ENCODE assay signal across 18 cellular contexts in the genomic region with DNA sequence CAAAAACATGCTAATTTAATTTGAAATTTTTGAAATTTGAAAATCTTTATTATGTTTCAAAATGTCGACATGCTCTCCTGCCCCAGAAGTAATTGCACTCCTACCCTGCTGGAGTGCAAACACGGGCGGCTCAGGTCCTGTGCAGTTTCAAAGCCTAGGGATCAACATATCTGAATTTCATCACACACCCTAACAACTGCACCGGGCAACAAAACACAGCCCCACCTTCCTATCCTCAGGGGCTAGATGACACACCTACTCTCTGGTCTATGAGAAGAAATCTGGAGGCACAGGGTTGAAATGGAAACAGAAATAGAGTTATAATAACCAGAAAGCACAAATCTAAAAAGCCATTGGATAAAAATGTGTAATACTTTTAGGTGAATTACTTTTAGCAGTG.
DNase-seq lines count a peak whose midpoint lies in the region; ATAC-seq and TF ChIP-seq lines count a peak whose summit lies in the region.
"Had no signal": no experiment of that assay in that cellular context is flagged by ENCODE, and none has a peak within 500 bp of the region (broad histone marks: within the 10 kb centered on the region; RNA-seq: fewer than 3 reads in every experiment).

No MANE protein-coding gene starts in this region.

- H3K4me1 Mint-ChIP-seq in CD4-positive, CD25-positive, alpha-beta regulatory T cell: peaks cover 10 to 34% (median 22%) of the 10 kb centered on the region in 4 donors
- peaks cover 39% of the 10 kb centered on the region for H3K4me1 Mint-ChIP-seq in mesothelial cell of epicardium
- H3K4me1 Mint-ChIP-seq in activated CD4-positive, alpha-beta memory T cell treated with anti-CD3 and anti-CD28 coated beads, Interleukin-2, amount 10 ng/mL, durations not matched to agents 7 days and 5 days: peaks cover 26% of the 10 kb centered on the region

- H3K4me3 ChIP-seq in CD4-positive, CD25-positive, alpha-beta regulatory T cell (ENCODE audit: low read depth, low read length): no peak overlapping the region
- no peak overlapping the region for H3K4me3 ChIP-seq in HEK293 (ENCODE audit: low read depth, low read length)
- no peak overlapping the region for H3K4me3 ChIP-seq in MG63
- H3K4me3 ChIP-seq: heart left ventricle, thoracic aorta had no signal

- no peaks in the 10 kb centered on the region for H3K9me3 ChIP-seq in CD4-positive, CD25-positive, alpha-beta regulatory T cell (ENCODE audit: control insufficient read depth in 2 of 2, low read length in 2 of 2)
- H3K9me3 ChIP-seq in HEK293 (ENCODE audit: control insufficient read depth, insufficient read depth, low read depth, low read length) (no peaks in the 10 kb centered on the region), MG63 (no peaks in the 10 kb centered on the region)
- H3K9me3 ChIP-seq: heart left ventricle, thoracic aorta had no signal

- TF ChIP-seq CTCF in HEK293 (tag by site-specific recombination; IDR thresholded peaks at IDR 0.05) (no peak), mesothelial cell of epicardium (IDR thresholded peaks at IDR 0.05; ENCODE audit: unreplicated experiment) (no peak)

- no peak for DNase-seq in CD4-positive, CD25-positive, alpha-beta regulatory T cell
- peak; percentile 36 for DNase-seq in RPMI8226
- no peak for DNase-seq in mesothelial cell of epicardium (ENCODE audit: low spot score in 2 of 2, unreplicated experiment in 2 of 2)
- no peak for DNase-seq in posterior cingulate gyrus
- no peak for DNase-seq in MG63
- DNase-seq in activated CD4-positive, alpha-beta memory T cell treated with anti-CD3 and anti-CD28 coated beads, Interleukin-2, amount 10 ng/mL, durations not matched to agents 7 days and 5 days: no peak
- DNase-seq in SIG-M5 (lab: John Stamatoyannopoulos, UW): no peak
- DNase-seq: activated gamma-delta T cell treated with Interleukin-2 at 50 U/mL for 16 hours; amniotic stem cell; Calu3; central memory CD4-positive, alpha-beta T cell; GF-D8; heart left ventricle; kidney; NCI-H2171; stimulated activated CD4-positive, alpha-beta T cell treated with anti-CD3 and anti-CD28 coated beads, Interleukin-4, amount 100 ng/mL, for 24 hours had no signal

- CTCF ChIA-PET in HEK293 (lab: Yijun Ruan, JAX): no interaction called here
- CTCF ChIA-PET in activated CD4-positive, alpha-beta memory T cell treated with anti-CD3 and anti-CD28 coated beads, Interleukin-2, amount 10 ng/mL, durations not matched to agents 7 days and 5 days (lab: Charles Lee): interaction anchor here (1.0 kb wide), 1 partner anchor 18 kb away, joined by 3 read pairs; no protein-coding TSS in a partner anchor

- peaks cover 8% of the 10 kb centered on the region for H3K4me1 ChIP-seq in CD4-positive, CD25-positive, alpha-beta regulatory T cell (ENCODE audit: control insufficient read depth, insufficient read depth, low read length, poor library complexity, severe bottlenecking)
- H3K4me1 ChIP-seq in HEK293 (ENCODE audit: control insufficient read depth, insufficient read depth, low read length): peaks cover 5% of the 10 kb centered on the region

- ATAC-seq in CD4-positive, CD25-positive, alpha-beta regulatory T cell (ENCODE audit: low read depth in 2 of 2): no peak

- peaks cover 0 to 1% (median 0%) of the 10 kb centered on the region in 7 donors for H3K9me3 Mint-ChIP-seq in CD4-positive, CD25-positive, alpha-beta regulatory T cell
- H3K9me3 Mint-ChIP-seq in mesothelial cell of epicardium: no peaks in the 10 kb centered on the region
- no peaks in the 10 kb centered on the region for H3K9me3 Mint-ChIP-seq in activated CD4-positive, alpha-beta memory T cell treated with anti-CD3 and anti-CD28 coated beads, Interleukin-2, amount 10 ng/mL, durations not matched to agents 7 days and 5 days

- no peaks in the 10 kb centered on the region for H3K27me3 Mint-ChIP-seq in CD4-positive, CD25-positive, alpha-beta regulatory T cell
- no peaks in the 10 kb centered on the region for H3K27me3 Mint-ChIP-seq in mesothelial cell of epicardium (ENCODE audit: low read depth)
- H3K27me3 Mint-ChIP-seq in activated CD4-positive, alpha-beta memory T cell treated with anti-CD3 and anti-CD28 coated beads, Interleukin-2, amount 10 ng/mL, durations not matched to agents 7 days and 5 days: no peaks in the 10 kb centered on the region

- no peak overlapping the region for H3K4me3 Mint-ChIP-seq in CD4-positive, CD25-positive, alpha-beta regulatory T cell
- H3K4me3 Mint-ChIP-seq in mesothelial cell of epicardium: no peak overlapping the region
- no peak overlapping the region for H3K4me3 Mint-ChIP-seq in activated CD4-positive, alpha-beta memory T cell treated with anti-CD3 and anti-CD28 coated beads, Interleukin-2, amount 10 ng/mL, durations not matched to agents 7 days and 5 days

- POLR2A ChIA-PET in HEK293 (lab: Yijun Ruan, JAX): no interaction called here
- POLR2A ChIA-PET in activated CD4-positive, alpha-beta memory T cell treated with anti-CD3 and anti-CD28 coated beads, Interleukin-2, amount 10 ng/mL, durations not matched to agents 7 days and 5 days (lab: Charles Lee): interaction anchor here (1.0 kb wide), 1 partner anchor 12 kb away, joined by 3 read pairs; no protein-coding TSS in a partner anchor

- peak overlapping the region in 2 of 3 donors; percentile 76 to 83 for H3K27ac Mint-ChIP-seq in CD4-positive, CD25-positive, alpha-beta regulatory T cell
- peak overlapping the region; percentile 13 for H3K27ac Mint-ChIP-seq in mesothelial cell of epicardium
- no peak overlapping the region for H3K27ac Mint-ChIP-seq in activated CD4-positive, alpha-beta memory T cell treated with anti-CD3 and anti-CD28 coated beads, Interleukin-2, amount 10 ng/mL, durations not matched to agents 7 days and 5 days

- H3K27ac ChIP-seq in CD4-positive, CD25-positive, alpha-beta regulatory T cell (ENCODE audit: insufficient read depth, low read length, poor library complexity, severe bottlenecking): no peak overlapping the region
- H3K27ac ChIP-seq in HEK293 (ENCODE audit: extremely low read depth, low read depth, low read length): no peak overlapping the region
- H3K27ac ChIP-seq: heart left ventricle, thoracic aorta had no signal

- no peaks in the 10 kb centered on the region for H3K27me3 ChIP-seq in CD4-positive, CD25-positive, alpha-beta regulatory T cell (ENCODE audit: control insufficient read depth, insufficient read depth, low read length)
- H3K27me3 ChIP-seq in MG63: no peaks in the 10 kb centered on the region
- H3K27me3 ChIP-seq: heart left ventricle had no signal

- intact Hi-C loops in posterior cingulate gyrus (cut with DNase I): no loop called here

- H3K36me3 Mint-ChIP-seq in CD4-positive, CD25-positive, alpha-beta regulatory T cell: peaks cover 3% of the 10 kb centered on the region
- H3K36me3 Mint-ChIP-seq in mesothelial cell of epicardium: no peaks in the 10 kb centered on the region
- no peaks in the 10 kb centered on the region for H3K36me3 Mint-ChIP-seq in activated CD4-positive, alpha-beta memory T cell treated with anti-CD3 and anti-CD28 coated beads, Interleukin-2, amount 10 ng/mL, durations not matched to agents 7 days and 5 days (ENCODE audit: low read depth)

- no peaks in the 10 kb centered on the region for H3K36me3 ChIP-seq in CD4-positive, CD25-positive, alpha-beta regulatory T cell (ENCODE audit: control insufficient read depth, insufficient read depth, low read length)
- H3K36me3 ChIP-seq in HEK293 (ENCODE audit: control insufficient read depth in 2 of 2, insufficient read depth in 1 of 2, low read length in 2 of 2) (no peaks in the 10 kb centered on the region), MG63 (no peaks in the 10 kb centered on the region)
- H3K36me3 ChIP-seq: heart left ventricle, thoracic aorta had no signal

TF ChIP-seq in HEK293, 187 proteins besides CTCF, POLR2A, EP300 and RAD21:
- TF ChIP-seq ZNF621 (tag by site-specific recombination; IDR thresholded peaks at IDR 0.05) (no peak), ZNF623 (tag by site-specific recombination; IDR thresholded peaks at IDR 0.05) (no peak), KLF1 (tag by site-specific recombination; IDR thresholded peaks at IDR 0.05) (0 out of 2 replicates have a peak, but pooled peaks have one; percentile 22), BCL6B (tag by site-specific recombination; IDR thresholded peaks at IDR 0.05) (no peak), ZNF221 (tag by site-specific recombination; IDR thresholded peaks at IDR 0.05; ENCODE audit: borderline replicate concordance) (no peak)
TF ChIP-seq in HEK293: peak in this region for 1.
